Comparison of ENCODE assay signal across 8 cellular contexts in genomic region chr5:123511648-123512605, GRCh38. TPM values are rescaled to one million over a fixed set of nuclear protein-coding genes. Genes with fewer than 3 reads are reported as not detected.
DNase-seq lines count a peak whose midpoint lies in the region; ATAC-seq and TF ChIP-seq lines count a peak whose summit lies in the region.

TSS of gene CSNK1G3 (plus strand) at chr5:123512177. CDS start at chr5:123545664, 33,487 bp downstream.

- H3K27ac Mint-ChIP-seq in IgD-negative memory B cell, result peak within 1 kb of the TSS; percentile 96 to 100 (median 97)

- H3K79me2 ChIP-seq in PC-9 (ENCODE audit: low read depth), result peaks cover 42% of the 10 kb centered on the region

- peak within 1 kb of the TSS; percentile 84 for H3K27ac ChIP-seq in PC-9
- H3K27ac ChIP-seq in epithelial cell of prostate, result peak within 1 kb of the TSS; percentile 83

- peaks cover 30% of the 10 kb centered on the region for H3K4me1 ChIP-seq in PC-9 (replicated peaks; ENCODE audit: insufficient read depth)
- peaks cover 12% of the 10 kb centered on the region for H3K4me1 ChIP-seq in mucosa of descending colon (ENCODE audit: low read depth)

- H3K27me3 ChIP-seq in PC-9 (ENCODE audit: insufficient read depth, low read depth), result no peaks in the 10 kb centered on the region

- TF ChIP-seq CTCF in PC-9 (conservative IDR thresholded peaks at IDR 0.05) (no peak), mucosa of descending colon (IDR thresholded peaks at IDR 0.05) (no peak)

- no peaks in the 10 kb centered on the region for H3K9me2 ChIP-seq in PC-9 (ENCODE audit: insufficient read depth)

- no peaks in the 10 kb centered on the region for H3K36me3 Mint-ChIP-seq in IgD-negative memory B cell

- no peaks in the 10 kb centered on the region for H3K27me3 Mint-ChIP-seq in IgD-negative memory B cell

- peak within 1 kb of the TSS; percentile 93 for H3K4me3 ChIP-seq in PC-9
- peak within 1 kb of the TSS; percentile 87 for H3K4me3 ChIP-seq in mucosa of descending colon

- peak within 1 kb of the TSS; percentile 98 to 100 (median 100) for H3K4me3 Mint-ChIP-seq in IgD-negative memory B cell

- H4K20me1 ChIP-seq in PC-9 (ENCODE audit: insufficient read depth), result no peaks in the 10 kb centered on the region

- peaks cover 30 to 41% (median 30%) of the 10 kb centered on the region in 3 donors for H3K4me1 Mint-ChIP-seq in IgD-negative memory B cell

- POLR2A ChIA-PET in PC-9 (lab: Charles Lee; ENCODE audit: unreplicated experiment), result interaction anchor here (0.6 to 2.3 kb wide), 2 partner anchors 89 to 105 kb away, joined by 4 to 18 read pairs; partner anchors contain the start of gene CEP120

- no peaks in the 10 kb centered on the region for H3K9me3 ChIP-seq in PC-9 (ENCODE audit: insufficient read depth, low read depth)
- H3K9me3 ChIP-seq in mucosa of descending colon, result no peaks in the 10 kb centered on the region

- ATAC-seq in GM21529 (IDR thresholded peaks at IDR 0.05; ENCODE audit: unreplicated experiment) (peak; percentile 95), mucosa of descending colon (peak; percentile 96)

- intact Hi-C loops in PC-9 (cut with micrococcal nuclease; ENCODE audit: unreplicated experiment) (loop anchor here (1.0 to 10.0 kb wide), 2 partner anchors 89 to 667 kb away; partner anchors contain the start of genes CEP120 and SNX24), mucosa of descending colon (cut with DNase I, micrococcal nuclease) (no loop called here)

- H3F3A ChIP-seq in PC-9 (ENCODE audit: insufficient read depth, low read depth), result peaks cover 11% of the 10 kb centered on the region; the same call in 1 of the 2 replicates

- H3K36me3 ChIP-seq in PC-9 (ENCODE audit: low read depth) (no peaks in the 10 kb centered on the region), mucosa of descending colon (ENCODE audit: low read depth) (no peaks in the 10 kb centered on the region)

- no peaks in the 10 kb centered on the region for H3K9me3 Mint-ChIP-seq in IgD-negative memory B cell

- peak; percentile 84 for DNase-seq in DMS153 (lab: John Stamatoyannopoulos, UW)
- peak; percentile 93 to 95 for DNase-seq in PC-9
- DNase-seq in activated T-cell treated with anti-CD3 and anti-CD28 coated beads, Interleukin-2, amount 50 U/mL, for 1 hour, result peak; percentile 86
- DNase-seq in epithelial cell of prostate (ENCODE audit: low read depth, low spot score), result peak; percentile 85
- peak; percentile 95 to 97 (median 96) for DNase-seq in mucosa of descending colon
- peak; percentile 89 for DNase-seq in stimulated activated CD8-positive, alpha-beta memory T cell treated with anti-CD3 and anti-CD28 coated beads, Interleukin-4, amount 100 ng/mL, for 24 hours (ENCODE audit: low read depth)

- CTCF ChIA-PET in PC-9 (lab: Charles Lee), result no interaction called here

- TSS peak; percentile 92 for BruUV-seq in PC-9 (replicated peaks; lab: Mats Ljungman, UMichigan)

- peak within 1 kb of the TSS; percentile 84 for H2AFZ ChIP-seq in PC-9

- peak within 1 kb of the TSS; percentile 94 for H3K4me2 ChIP-seq in PC-9

RNA-seq across cellular contexts. Expression of gene CSNK1G3, which starts in this region (rescaled TPM):
- 53.6 TPM for polyA plus RNA-seq in IgD-negative memory B cell
- 31.3 and 39.0 TPM in 2 replicates for total RNA-seq in PC-9 (2021)
- 10 to 100 TPM; 53.3 to 72.0 (median 69.1) TPM for total RNA-seq in mucosa of descending colon

Comparison
In these comparisons a context has a peak if more than half of its experiments do, and no peak if none do; other contexts are left out.
1. Peak in every context shown above with its lines: DNase-seq, ATAC-seq, H3K4me3 ChIP-seq and H3K27ac ChIP-seq.